In the genomic region with DNA sequence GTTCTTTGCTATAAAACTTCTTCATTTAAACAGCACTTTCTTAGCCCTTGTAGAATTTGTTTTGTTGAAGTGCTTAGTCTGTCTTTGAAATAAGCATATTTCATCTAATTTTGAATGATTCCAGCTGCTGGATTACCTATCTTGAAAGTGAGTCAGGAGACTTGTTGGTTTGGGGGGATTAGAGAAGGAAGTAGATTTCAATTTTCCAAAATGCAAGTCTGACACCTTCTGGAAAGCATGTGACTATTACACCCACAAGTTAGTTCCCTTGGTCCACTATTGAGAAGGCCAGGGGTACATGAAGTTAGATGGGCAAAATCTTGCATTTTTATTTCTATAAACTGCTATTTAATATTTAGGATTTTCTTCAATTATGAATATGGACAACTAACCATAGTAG, we compare ENCODE assay signal across 8 cellular contexts.
DNase-seq lines count a peak whose midpoint lies in the region; ATAC-seq and TF ChIP-seq lines count a peak whose summit lies in the region.

No MANE protein-coding gene starts in this region.

- H3K79me2 ChIP-seq in osteoblast (ENCODE audit: insufficient read depth, low read length): no peaks in the 10 kb centered on the region

- H3K36me3 ChIP-seq in osteoblast (ENCODE audit: insufficient read depth, low read length): no peaks in the 10 kb centered on the region

- H4K20me1 ChIP-seq in osteoblast (ENCODE audit: insufficient read depth, low read length): no peaks in the 10 kb centered on the region

- DNase-seq in GDM1 (lab: John Stamatoyannopoulos, UW): peak; percentile 14
- peak; percentile 40 to 59 for DNase-seq in NCI-H526 (lab: John Stamatoyannopoulos, UW)
- DNase-seq in epithelial cell of esophagus (ENCODE audit: low read depth): peak; percentile 46
- peak; percentile 13 for DNase-seq in osteoblast (ENCODE audit: insufficient read length, low spot score, missing footprints)
- DNase-seq in NCI-H2107 (lab: John Stamatoyannopoulos, UW): no peak
- DNase-seq in stimulated activated CD4-positive, alpha-beta T cell treated with anti-CD3 and anti-CD28 coated beads, Interleukin-2, amount 100 ng/mL, for 24 hours: no peak

- ATAC-seq in HG03280 (IDR thresholded peaks at IDR 0.05; ENCODE audit: unreplicated experiment): no peak
- ATAC-seq in HG02852 (IDR thresholded peaks at IDR 0.05; ENCODE audit: unreplicated experiment): no peak

- H2AFZ ChIP-seq in osteoblast (ENCODE audit: low read length): no peak overlapping the region

- no peaks in the 10 kb centered on the region for H3K9me3 ChIP-seq in osteoblast (ENCODE audit: low read depth, low read length)

- TF ChIP-seq CTCF in epithelial cell of esophagus (IDR thresholded peaks at IDR 0.05; ENCODE audit: insufficient read depth, low read depth, low read length, missing control alignments): peak; percentile 50
- TF ChIP-seq CTCF in osteoblast (IDR thresholded peaks at IDR 0.05; ENCODE audit: extremely low read depth, low read depth, low read length): peak; percentile 58

- no peaks in the 10 kb centered on the region for H3K27me3 ChIP-seq in osteoblast (ENCODE audit: insufficient read depth, low read length)

- no peak overlapping the region for H3K4me2 ChIP-seq in osteoblast (ENCODE audit: insufficient read depth, low read length)

- H3K4me1 ChIP-seq in osteoblast (ENCODE audit: insufficient read depth, low read length): peaks cover 28% of the 10 kb centered on the region

- H3K27ac ChIP-seq in osteoblast (ENCODE audit: low read depth, low read length): no peak overlapping the region

- H3K4me3 ChIP-seq in epithelial cell of esophagus (ENCODE audit: low read length) (no peak overlapping the region), osteoblast (ENCODE audit: insufficient read depth, low read length) (no peak overlapping the region)

Comparison
In these comparisons a context has a peak if more than half of its experiments do, and no peak if none do; other contexts are left out.
1. DNase-seq: peak in GDM1 (single experiment), NCI-H526 (2 of 2), epithelial cell of esophagus (single experiment) and osteoblast (single experiment); none in NCI-H2107 (single experiment) and stimulated activated CD4-positive, alpha-beta T cell treated with anti-CD3 and anti-CD28 coated beads, Interleukin-2, amount 100 ng/mL, for 24 hours (0 of 2).